8 cellular contexts compared by ENCODE assay signal in the genomic region with DNA sequence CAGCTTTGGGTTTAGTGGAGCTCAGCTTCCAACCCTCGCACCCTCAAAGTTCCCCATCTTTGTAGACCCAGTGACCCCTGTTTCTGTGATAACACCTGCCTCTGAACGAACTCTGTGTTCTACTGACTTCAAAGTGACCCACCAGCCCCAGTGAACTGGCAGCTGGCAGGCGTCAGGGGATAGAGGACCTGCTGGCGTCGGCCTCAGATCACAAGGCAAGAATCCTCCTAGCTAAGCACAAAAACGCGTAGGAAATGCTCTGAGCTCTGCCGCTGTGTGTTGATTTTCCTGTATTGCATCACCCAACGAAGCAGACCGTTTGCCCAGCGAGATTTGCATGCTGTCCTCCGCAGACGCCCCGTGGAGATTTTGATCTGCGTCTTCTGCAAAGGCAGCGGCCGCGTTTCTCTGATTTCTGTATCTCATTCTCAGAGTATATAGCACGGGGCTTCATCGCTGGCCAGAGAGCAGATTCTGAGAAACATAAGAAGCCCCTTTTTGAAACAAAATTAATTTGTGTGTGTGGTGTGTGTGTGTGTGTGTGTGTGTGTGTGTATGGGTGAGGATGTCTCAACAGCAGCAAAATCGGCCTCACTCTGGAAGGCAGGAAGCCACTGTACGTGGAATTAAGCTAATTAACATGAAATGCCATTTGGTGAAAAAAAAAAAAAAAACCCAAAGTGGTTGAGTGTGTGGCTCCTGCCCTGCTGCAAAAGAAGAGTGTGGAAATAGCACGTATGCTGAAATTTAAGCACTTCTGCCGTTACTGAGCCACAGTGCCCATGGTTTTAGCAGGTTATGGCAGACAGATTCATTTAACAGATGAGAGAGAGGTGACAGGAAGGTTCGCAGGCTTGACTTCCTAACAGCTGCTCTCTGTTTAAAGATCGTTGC. TPM values are rescaled to one million over a fixed set of nuclear protein-coding genes. Genes with fewer than 3 reads are reported as not detected.
DNase-seq lines count a peak whose midpoint lies in the region; ATAC-seq, FAIRE-seq and TF ChIP-seq lines count a peak whose summit lies in the region.

No MANE protein-coding gene starts in this region.

- H3K4me3 Mint-ChIP-seq in endodermal cell = peak overlapping the region; percentile 44
- peak overlapping the region; percentile 61 to 85 for H3K4me3 Mint-ChIP-seq in stimulated activated naive B cell treated with anti-CD40 and anti-IgM and Interleukin-4, amounts not matched to agents 10 μg/mL and 1 μg/mL and 100 μg/mL, for 72 hours

- H3K36me3 Mint-ChIP-seq in endodermal cell (ENCODE audit: low read depth) = no peaks in the 10 kb centered on the region
- H3K36me3 Mint-ChIP-seq in stimulated activated naive B cell treated with anti-CD40 and anti-IgM and Interleukin-4, amounts not matched to agents 10 μg/mL and 1 μg/mL and 100 μg/mL, for 72 hours = peaks cover 57 to 77% of the 10 kb centered on the region in 2 donors

- no peaks in the 10 kb centered on the region for H3K79me2 ChIP-seq in ACC112 (ENCODE audit: control insufficient read depth, insufficient read depth, low read length, unreplicated experiment)

- H2AFZ ChIP-seq in ACC112 (ENCODE audit: low read length, unreplicated experiment) = no peak overlapping the region

- no peak for TF ChIP-seq CTCF in endodermal cell (conservative IDR thresholded peaks at IDR 0.05)

- H3K27me3 ChIP-seq in ACC112 (ENCODE audit: insufficient read depth, low read length) = peaks cover 21% of the 10 kb centered on the region; the same call in 1 of the 2 replicates
- no peaks in the 10 kb centered on the region for H3K27me3 ChIP-seq in endodermal cell (ENCODE audit: control insufficient read depth, insufficient read depth, low read length, poor library complexity, severe bottlenecking)
- H3K27me3 ChIP-seq in mucosa of rectum (ENCODE audit: control insufficient read depth in 2 of 2, insufficient read depth in 2 of 2, low read length in 2 of 2) = no peaks in the 10 kb centered on the region

- H3K4me3 ChIP-seq in ACC112 (ENCODE audit: low read depth, low read length) (peak overlapping the region; percentile 27), endodermal cell (ENCODE audit: low read length) (peak overlapping the region; percentile 29), mucosa of rectum (ENCODE audit: low read length in 2 of 2) (peak overlapping the region; percentile 26)

- ATAC-seq in HG03460 (IDR thresholded peaks at IDR 0.05; ENCODE audit: unreplicated experiment) = peak; percentile 39
- peak; percentile 54 to 63 for ATAC-seq in stimulated activated naive B cell treated with anti-CD40 and anti-IgM and Interleukin-4, amounts not matched to agents 10 μg/mL and 1 μg/mL and 100 μg/mL, for 72 hours (replicated peaks)

- 28 to 33% methylated on average over 16 to 26 of the region's 26 CpGs for WGBS in endodermal cell (ENCODE audit: insufficient coverage in 1 of 2, insufficient read length in 1 of 2), 2 experiments

- no peak overlapping the region for H3K9ac ChIP-seq in endodermal cell (ENCODE audit: extremely low read depth, low read length, poor library complexity, severe bottlenecking)
- peak overlapping the region; percentile 5 to 32 for H3K9ac ChIP-seq in mucosa of rectum (ENCODE audit: low read depth in 1 of 2, low read length in 2 of 2)

- H3K4me1 ChIP-seq in ACC112 (ENCODE audit: control insufficient read depth, insufficient read depth, low read length, unreplicated experiment) (peaks cover 2% of the 10 kb centered on the region), endodermal cell (ENCODE audit: control insufficient read depth, insufficient read depth, low read length) (no peaks in the 10 kb centered on the region), mucosa of rectum (ENCODE audit: control insufficient read depth in 2 of 2, insufficient read depth in 2 of 2, low read length in 2 of 2) (no peaks in the 10 kb centered on the region)

- FAIRE-seq in GM19239 (lab: Jason Lieb, UNC) = peak; percentile 100

- H3K4me1 Mint-ChIP-seq in endodermal cell = peaks cover 5% of the 10 kb centered on the region
- H3K4me1 Mint-ChIP-seq in stimulated activated naive B cell treated with anti-CD40 and anti-IgM and Interleukin-4, amounts not matched to agents 10 μg/mL and 1 μg/mL and 100 μg/mL, for 72 hours = peaks cover 59 to 83% of the 10 kb centered on the region in 2 donors

- H3K27me3 Mint-ChIP-seq in endodermal cell (ENCODE audit: insufficient read depth) = peaks cover 7% of the 10 kb centered on the region
- no peaks in the 10 kb centered on the region for H3K27me3 Mint-ChIP-seq in stimulated activated naive B cell treated with anti-CD40 and anti-IgM and Interleukin-4, amounts not matched to agents 10 μg/mL and 1 μg/mL and 100 μg/mL, for 72 hours

- H3K27ac ChIP-seq in ACC112 (ENCODE audit: low read depth, low read length) (no peak overlapping the region), endodermal cell (ENCODE audit: low read depth, low read length) (peak overlapping the region; percentile 59), mucosa of rectum (ENCODE audit: low read depth in 2 of 2, low read length in 2 of 2) (peak overlapping the region; percentile 67 to 72)

- H3K27ac Mint-ChIP-seq in endodermal cell = peak overlapping the region; percentile 73
- peak overlapping the region; percentile 98 for H3K27ac Mint-ChIP-seq in stimulated activated naive B cell treated with anti-CD40 and anti-IgM and Interleukin-4, amounts not matched to agents 10 μg/mL and 1 μg/mL and 100 μg/mL, for 72 hours

- DNase-seq in GM19239 (ENCODE audit: insufficient read length, low spot score) (no peak), endodermal cell (peak; percentile 84), NCI-H2029 treated with DMSO at 0.1 percent for 48 hours (lab: John Stamatoyannopoulos, UW) (no peak)
- DNase-seq in activated CD4-positive, alpha-beta T cell treated with anti-CD3 and anti-CD28 coated beads, Interleukin-2, amount 50 U/mL, for 1 hour = peak; percentile 70
- peak; percentile 83 for DNase-seq in stimulated activated naive B cell treated with anti-CD40 and anti-IgM and Interleukin-4, amounts not matched to agents 10 μg/mL and 1 μg/mL and 100 μg/mL, for 72 hours

- H3K9me3 ChIP-seq in endodermal cell (ENCODE audit: control insufficient read depth, low read length) (peaks cover 11% of the 10 kb centered on the region), mucosa of rectum (ENCODE audit: control insufficient read depth in 2 of 2, low read length in 2 of 2) (peaks cover 0 to 2% of the 10 kb centered on the region in 2 donors)

- H3K36me3 ChIP-seq in ACC112 (ENCODE audit: insufficient read depth, low read length) (no peaks in the 10 kb centered on the region), endodermal cell (ENCODE audit: control insufficient read depth, insufficient read depth, low read length) (no peaks in the 10 kb centered on the region), mucosa of rectum (ENCODE audit: control insufficient read depth in 2 of 2, insufficient read depth in 2 of 2, low read length in 2 of 2) (no peaks in the 10 kb centered on the region)

- peaks cover 17% of the 10 kb centered on the region for H3K9me3 Mint-ChIP-seq in endodermal cell
- H3K9me3 Mint-ChIP-seq in stimulated activated naive B cell treated with anti-CD40 and anti-IgM and Interleukin-4, amounts not matched to agents 10 μg/mL and 1 μg/mL and 100 μg/mL, for 72 hours = peaks cover 4 to 12% of the 10 kb centered on the region in 2 donors

RNA-seq across cellular contexts. Expression of a gene that starts 29.2 kb away (rescaled TPM):
- 10 to 100 TPM; 46.7 to 80.9 TPM for total RNA-seq in endodermal cell
- 48.3 TPM for polyA plus RNA-seq in endodermal cell (2013, experiment 1 of 2)
- 43.1 TPM for polyA plus RNA-seq in endodermal cell (2013, experiment 2 of 2)

RNA-seq across cellular contexts. Expression of a gene that starts 55.1 kb away (rescaled TPM):
- total RNA-seq in endodermal cell = not detected
- polyA plus RNA-seq in endodermal cell (2013, experiment 1 of 2) = 0.07 TPM
- 0.04 TPM for polyA plus RNA-seq in endodermal cell (2013, experiment 2 of 2)

Comparison
In these comparisons a context has a peak if more than half of its experiments do, and no peak if none do; other contexts are left out.
1. DNase-seq: peak in activated CD4-positive, alpha-beta T cell treated with anti-CD3 and anti-CD28 coated beads, Interleukin-2, amount 50 U/mL, for 1 hour (single experiment), endodermal cell (single experiment) and stimulated activated naive B cell treated with anti-CD40 and anti-IgM and Interleukin-4, amounts not matched to agents 10 μg/mL and 1 μg/mL and 100 μg/mL, for 72 hours (single experiment); none in GM19239 (single experiment) and NCI-H2029 treated with DMSO at 0.1 percent for 48 hours (single experiment).
2. Peak in every context shown above with its lines, with median percentiles within 50 percentile points of each other: H3K4me3 ChIP-seq.